ENCODE assay signal across 1 cellular context in genomic region chr21:38308785-38309119, GRCh38.
TF ChIP-seq lines count a peak whose summit lies in the region.

No MANE protein-coding gene starts in this region.

TF ChIP-seq in IMR-90, 13 proteins besides CTCF, POLR2A, EP300 and RAD21 (continued from another document):
- TF ChIP-seq ELK1 (IDR thresholded peaks at IDR 0.05; ENCODE audit: borderline replicate concordance, low read depth, low read length) (no peak), RFX5 (IDR thresholded peaks at IDR 0.05; ENCODE audit: low read depth, low read length) (no peak), CHD1 (IDR thresholded peaks at IDR 0.05; ENCODE audit: low read depth, low read length) (no peak), CEBPB (IDR thresholded peaks at IDR 0.05; ENCODE audit: low read depth, low read length) (no peak), NFE2L2 (IDR thresholded peaks at IDR 0.05; ENCODE audit: low read depth, low read length) (no peak), MAFK (IDR thresholded peaks at IDR 0.05; ENCODE audit: low read depth, low read length) (no peak), FOS (IDR thresholded peaks at IDR 0.05; ENCODE audit: low read depth, low read length) (no peak), BHLHE40 (IDR thresholded peaks at IDR 0.05; ENCODE audit: low read depth, low read length) (no peak), MAZ (IDR thresholded peaks at IDR 0.05; ENCODE audit: borderline replicate concordance, low read depth, low read length) (no peak), RCOR1 (IDR thresholded peaks at IDR 0.05; ENCODE audit: insufficient replicate concordance, low read length) (no peak)
- TF ChIP-seq, protein P1, sequence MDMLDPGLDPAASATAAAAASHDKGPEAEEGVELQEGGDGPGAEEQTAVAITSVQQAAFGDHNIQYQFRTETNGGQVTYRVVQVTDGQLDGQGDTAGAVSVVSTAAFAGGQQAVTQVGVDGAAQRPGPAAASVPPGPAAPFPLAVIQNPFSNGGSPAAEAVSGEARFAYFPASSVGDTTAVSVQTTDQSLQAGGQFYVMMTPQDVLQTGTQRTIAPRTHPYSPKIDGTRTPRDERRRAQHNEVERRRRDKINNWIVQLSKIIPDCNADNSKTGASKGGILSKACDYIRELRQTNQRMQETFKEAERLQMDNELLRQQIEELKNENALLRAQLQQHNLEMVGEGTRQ (IDR thresholded peaks at IDR 0.05; ENCODE audit: low read depth, low read length) = no peak
